In the genomic region with DNA sequence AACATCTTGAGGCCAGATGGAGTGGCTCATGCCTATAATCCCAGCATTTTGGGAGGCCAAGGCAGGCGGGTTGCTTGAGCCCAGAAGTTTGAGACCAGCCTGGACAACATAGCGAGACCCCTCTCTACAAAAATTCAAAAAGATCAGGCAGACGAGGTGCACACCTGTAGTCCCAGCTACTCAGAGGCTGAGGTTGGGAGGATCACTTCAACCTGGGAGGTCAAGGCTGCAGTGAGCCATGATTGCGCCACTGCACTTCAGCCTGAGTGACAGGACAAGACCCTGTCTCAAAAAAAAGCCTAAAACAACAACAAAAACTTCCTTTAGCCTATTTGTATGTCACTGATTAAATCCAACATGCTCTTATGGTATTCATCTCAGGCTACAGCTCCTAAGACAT, we compare ENCODE assay signal across 9 cellular contexts. TPM values are rescaled to one million over a fixed set of nuclear protein-coding genes. Genes with fewer than 3 reads are reported as not detected.
DNase-seq lines count a peak whose midpoint lies in the region; ATAC-seq and TF ChIP-seq lines count a peak whose summit lies in the region.
"Had no signal": no experiment of that assay in that cellular context is flagged by ENCODE, and none has a peak within 500 bp of the region (broad histone marks: within the 10 kb centered on the region; RNA-seq: fewer than 3 reads in every experiment).

No MANE protein-coding gene starts in this region.

- H3K9ac ChIP-seq in colonic mucosa (ENCODE audit: low read depth in 2 of 2, low read length in 2 of 2), result peak overlapping the region in 1 of 2 donors; percentile 12

- H3K27me3 Mint-ChIP-seq in CD14-positive monocyte (ENCODE audit: low read depth in 3 of 3), result no peaks in the 10 kb centered on the region
- H3K27me3 Mint-ChIP-seq in osteocyte (ENCODE audit: unreplicated experiment), result no peaks in the 10 kb centered on the region
- no peaks in the 10 kb centered on the region for H3K27me3 Mint-ChIP-seq in effector memory CD8-positive, alpha-beta T cell

- H3K4me1 Mint-ChIP-seq in CD14-positive monocyte (peaks cover 30% of the 10 kb centered on the region), osteocyte (ENCODE audit: unreplicated experiment) (peaks cover 6% of the 10 kb centered on the region)
- H3K4me1 Mint-ChIP-seq in effector memory CD8-positive, alpha-beta T cell (ENCODE audit: low read depth in 2 of 2), result peaks cover 12 to 13% of the 10 kb centered on the region in 2 donors

- intact Hi-C loops in CD14-positive monocyte (cut with micrococcal nuclease) (loop anchor here (5.0 to 10.0 kb wide), 3 partner anchors 38 to 1115 kb away; a partner anchor contains a TSS), colonic mucosa (cut with DNase I) (loop anchor here (5.0 kb wide), 2 partner anchors 58 to 183 kb away; no protein-coding TSS in a partner anchor)

- H3K9me3 Mint-ChIP-seq in CD14-positive monocyte (peaks cover 0 to 6% (median 3%) of the 10 kb centered on the region in 7 donors), osteocyte (ENCODE audit: unreplicated experiment) (no peaks in the 10 kb centered on the region)
- H3K9me3 Mint-ChIP-seq in effector memory CD8-positive, alpha-beta T cell, result no peaks in the 10 kb centered on the region

- peaks cover 7% of the 10 kb centered on the region for H3K4me1 ChIP-seq in colonic mucosa

- DNase-seq in CD14-positive monocyte (ENCODE audit: low spot score), result no peak
- DNase-seq in colonic mucosa, result no peak
- no peak for DNase-seq in osteocyte (ENCODE audit: extremely low spot score, unreplicated experiment)
- no peak for DNase-seq in GM13977 (ENCODE audit: low spot score)
- no peak for DNase-seq in effector memory CD8-positive, alpha-beta T cell
- no peak for DNase-seq in erythroblast (lab: John Stamatoyannopoulos, UW)
- DNase-seq in iPS-NIHi11 (ENCODE audit: low spot score), result no peak
- DNase-seq: GOT3 had no signal

- TF ChIP-seq POLR2A in erythroblast (IDR thresholded peaks at IDR 0.05; ENCODE audit: low read length), result no peak

- H3K27ac ChIP-seq in KOPT-K1 (ENCODE audit: low read depth, low read length, poor library complexity, severe bottlenecking) (peak overlapping the region; percentile 33), colonic mucosa (peak overlapping the region; percentile 31)

- TF ChIP-seq CTCF in CD14-positive monocyte (IDR thresholded peaks at IDR 0.05) (no peak), colonic mucosa (IDR thresholded peaks at IDR 0.05) (no peak), osteocyte (IDR thresholded peaks at IDR 0.05) (no peak), GM13977 (IDR thresholded peaks at IDR 0.05; ENCODE audit: extremely low read depth, insufficient read depth, missing control alignments) (no peak)

- peaks cover 5 to 7% of the 10 kb centered on the region in 2 donors for H3K36me3 Mint-ChIP-seq in CD14-positive monocyte
- peaks cover 2% of the 10 kb centered on the region for H3K36me3 Mint-ChIP-seq in osteocyte (ENCODE audit: unreplicated experiment)
- H3K36me3 Mint-ChIP-seq in effector memory CD8-positive, alpha-beta T cell (ENCODE audit: insufficient read depth), result peaks cover 3% of the 10 kb centered on the region

- no peak for ATAC-seq in effector memory CD8-positive, alpha-beta T cell (replicated peaks)

- H3K27me3 ChIP-seq in colonic mucosa, result no peaks in the 10 kb centered on the region

- no peaks in the 10 kb centered on the region for H3K36me3 ChIP-seq in KOPT-K1 (ENCODE audit: insufficient read depth, low read length)
- H3K36me3 ChIP-seq in colonic mucosa, result no peaks in the 10 kb centered on the region

- no peak overlapping the region for H3K4me3 ChIP-seq in colonic mucosa

- H3K27ac Mint-ChIP-seq in CD14-positive monocyte, result peak overlapping the region; percentile 91 to 98 (median 96)
- peak overlapping the region; percentile 78 for H3K27ac Mint-ChIP-seq in osteocyte (ENCODE audit: unreplicated experiment)
- H3K27ac Mint-ChIP-seq in effector memory CD8-positive, alpha-beta T cell, result no peak overlapping the region

- no peaks in the 10 kb centered on the region for H3K9me3 ChIP-seq in KOPT-K1 (ENCODE audit: insufficient read depth, low read length, poor library complexity, severe bottlenecking)
- no peaks in the 10 kb centered on the region for H3K9me3 ChIP-seq in colonic mucosa

- peak overlapping the region; percentile 22 to 90 for H3K4me3 Mint-ChIP-seq in CD14-positive monocyte
- no peak overlapping the region for H3K4me3 Mint-ChIP-seq in osteocyte (ENCODE audit: unreplicated experiment)
- no peak overlapping the region for H3K4me3 Mint-ChIP-seq in effector memory CD8-positive, alpha-beta T cell

- in situ Hi-C loops in GM13977 (cut with MboI; ENCODE audit: low pct_unique_long_range_greater_than_20kb, low sequenced_read_pairs, unreplicated experiment), result loop anchor here (5.0 to 25.0 kb wide), 2 partner anchors 188 to 538 kb away; a partner anchor contains a TSS

RNA-seq across cellular contexts. Expression of a gene that starts 6.8 kb away (rescaled TPM):
- polyA plus RNA-seq in CD14-positive monocyte, result 10 to 100 TPM in 1 of 2 donors, 1 to 10 TPM in 1; 6.0 to 11.0 TPM
- total RNA-seq in colonic mucosa (10 to 100 TPM; 72.5 to 78.8 TPM), osteocyte (14.3 and 16.5 TPM in 2 replicates)

RNA-seq across cellular contexts. Expression of a gene that starts 14.9 kb away (rescaled TPM):
- polyA plus RNA-seq in CD14-positive monocyte, result under 1 TPM; 0.32 to 0.40 TPM
- 1 to 10 TPM; 2.2 TPM for total RNA-seq in colonic mucosa
- total RNA-seq in osteocyte, result 7.5 and 7.9 TPM in 2 replicates

Comparison
In these comparisons a context has a peak if more than half of its experiments do, and no peak if none do; other contexts are left out.
1. H3K27ac Mint-ChIP-seq: peak in CD14-positive monocyte (7 of 7) and osteocyte (single experiment); none in effector memory CD8-positive, alpha-beta T cell (0 of 2).
2. H3K4me3 Mint-ChIP-seq: peak in CD14-positive monocyte (2 of 2); none in osteocyte (single experiment) and effector memory CD8-positive, alpha-beta T cell (0 of 2).